In genomic region chr1:162847839-162848453, GRCh38 we compare ENCODE assay signal across 7 cellular contexts. TPM values are rescaled to one million over a fixed set of nuclear protein-coding genes. Genes with fewer than 3 reads are reported as not detected.
A peak's percentile ranks its signal among the peaks of the same experiment; 100 is the strongest.
DNase-seq lines count a peak whose midpoint lies in the region; ATAC-seq and TF ChIP-seq lines count a peak whose summit lies in the region.

No MANE protein-coding gene starts in this region.

- DNase-seq in NOMO-1 treated with DMSO at 0.1 percent for 48 hours (lab: John Stamatoyannopoulos, UW; ENCODE audit: unreplicated experiment) = peak; percentile 43
- DNase-seq in activated CD8-positive, alpha-beta memory T cell treated with anti-CD3 and anti-CD28 coated beads, Interleukin-2, amount 10 ng/mL, durations not matched to agents 7 days and 5 days = peak; percentile 85
- peak; percentile 72 to 88 for DNase-seq in erythroblast (lab: John Stamatoyannopoulos, UW)
- DNase-seq in naive thymus-derived CD8-positive, alpha-beta T cell = peak; percentile 44 to 87 (median 68)
- peak; percentile 30 to 58 for DNase-seq in stimulated activated CD8-positive, alpha-beta memory T cell treated with anti-CD3 and anti-CD28 coated beads, Interleukin-7, amount 100 ng/mL, for 48 hours (ENCODE audit: extremely low read depth in 1 of 2, low read depth in 1 of 2)

- H3K27me3 Mint-ChIP-seq in activated CD8-positive, alpha-beta memory T cell treated with anti-CD3 and anti-CD28 coated beads, Interleukin-2, amount 10 ng/mL, durations not matched to agents 7 days and 5 days = peaks cover 30% of the 10 kb centered on the region
- H3K27me3 Mint-ChIP-seq in naive thymus-derived CD8-positive, alpha-beta T cell = peaks cover 0 to 28% (median 15%) of the 10 kb centered on the region in 5 donors

- H3K4me3 Mint-ChIP-seq in activated CD8-positive, alpha-beta memory T cell treated with anti-CD3 and anti-CD28 coated beads, Interleukin-2, amount 10 ng/mL, durations not matched to agents 7 days and 5 days = no peak overlapping the region
- H3K4me3 Mint-ChIP-seq in naive thymus-derived CD8-positive, alpha-beta T cell = no peak overlapping the region

- H3K9me3 Mint-ChIP-seq in activated CD8-positive, alpha-beta memory T cell treated with anti-CD3 and anti-CD28 coated beads, Interleukin-2, amount 10 ng/mL, durations not matched to agents 7 days and 5 days (ENCODE audit: low read depth) = no peaks in the 10 kb centered on the region
- H3K9me3 Mint-ChIP-seq in naive thymus-derived CD8-positive, alpha-beta T cell = no peaks in the 10 kb centered on the region

- H3K27ac Mint-ChIP-seq in activated CD8-positive, alpha-beta memory T cell treated with anti-CD3 and anti-CD28 coated beads, Interleukin-2, amount 10 ng/mL, durations not matched to agents 7 days and 5 days = no peak overlapping the region
- no peak overlapping the region for H3K27ac Mint-ChIP-seq in naive thymus-derived CD8-positive, alpha-beta T cell

- POLR2A ChIA-PET in naive thymus-derived CD8-positive, alpha-beta T cell (lab: Charles Lee) = no interaction called here

- no peaks in the 10 kb centered on the region for H3K36me3 Mint-ChIP-seq in activated CD8-positive, alpha-beta memory T cell treated with anti-CD3 and anti-CD28 coated beads, Interleukin-2, amount 10 ng/mL, durations not matched to agents 7 days and 5 days
- H3K36me3 Mint-ChIP-seq in naive thymus-derived CD8-positive, alpha-beta T cell = no peaks in the 10 kb centered on the region

- peak; percentile 52 for ATAC-seq in HG03469 (IDR thresholded peaks at IDR 0.05; ENCODE audit: unreplicated experiment)
- peak; percentile 42 for ATAC-seq in activated CD8-positive, alpha-beta memory T cell treated with anti-CD3 and anti-CD28 coated beads, Interleukin-2, amount 10 ng/mL, durations not matched to agents 7 days and 5 days
- ATAC-seq in naive thymus-derived CD8-positive, alpha-beta T cell = peak; percentile 33 to 49

- no peak for TF ChIP-seq POLR2A in erythroblast (IDR thresholded peaks at IDR 0.05; ENCODE audit: low read length)

- peak; percentile 85 for TF ChIP-seq CTCF in GM12873 (IDR thresholded peaks at IDR 0.05; ENCODE audit: insufficient read depth, low read depth, low read length, missing control alignments)

- no peaks in the 10 kb centered on the region for H3K4me1 Mint-ChIP-seq in activated CD8-positive, alpha-beta memory T cell treated with anti-CD3 and anti-CD28 coated beads, Interleukin-2, amount 10 ng/mL, durations not matched to agents 7 days and 5 days
- no peaks in the 10 kb centered on the region for H3K4me1 Mint-ChIP-seq in naive thymus-derived CD8-positive, alpha-beta T cell

- CTCF ChIA-PET in activated CD8-positive, alpha-beta memory T cell treated with anti-CD3 and anti-CD28 coated beads, Interleukin-2, amount 10 ng/mL, durations not matched to agents 7 days and 5 days (lab: Charles Lee) = interaction anchor here (0.5 to 2.7 kb wide), 13 partner anchors 9 to 469 kb away, joined by 3 to 10 read pairs (median 3); no protein-coding TSS in a partner anchor

RNA-seq across cellular contexts. Expression of gene CCDC190, which starts 13.0 kb away (rescaled TPM):
- not detected for total RNA-seq in activated CD8-positive, alpha-beta memory T cell treated with anti-CD3 and anti-CD28 coated beads, Interleukin-2, amount 10 ng/mL, durations not matched to agents 7 days and 5 days
- not detected for total RNA-seq in naive thymus-derived CD8-positive, alpha-beta T cell
- not detected for polyA plus RNA-seq in naive thymus-derived CD8-positive, alpha-beta T cell

RNA-seq across cellular contexts. Expression of gene HSD17B7, which starts 57.4 kb away (rescaled TPM):
- 10 to 100 TPM; 33.9 to 37.1 TPM for total RNA-seq in activated CD8-positive, alpha-beta memory T cell treated with anti-CD3 and anti-CD28 coated beads, Interleukin-2, amount 10 ng/mL, durations not matched to agents 7 days and 5 days
- 10 to 100 TPM; 33.5 to 39.5 TPM for total RNA-seq in naive thymus-derived CD8-positive, alpha-beta T cell
- polyA plus RNA-seq in naive thymus-derived CD8-positive, alpha-beta T cell = 10 to 100 TPM; 19.1 to 27.6 (median 23.0) TPM

Comparison
In these comparisons a context has a peak if more than half of its experiments do, and no peak if none do; other contexts are left out.
1. Peak in every context shown above with its lines: DNase-seq and ATAC-seq.